Comparison of ENCODE assay signal across 18 cellular contexts in genomic region chr12:74984631-74985030, GRCh38.
"Had no signal": no experiment of that assay in that cellular context is flagged by ENCODE, and none has a peak within 500 bp of the region (broad histone marks: within the 10 kb centered on the region; RNA-seq: fewer than 3 reads in every experiment).

No MANE protein-coding gene starts in this region.

- H3K4me1 ChIP-seq: left ventricle myocardium inferior had no signal

- H3K9me3 ChIP-seq: left ventricle myocardium inferior, psoas muscle had no signal

- H3K27ac ChIP-seq: epithelial cell of prostate, hepatocyte, left ventricle myocardium inferior, psoas muscle, skin epidermis had no signal

- H2AFZ ChIP-seq: hepatocyte had no signal

- H3K4me3 ChIP-seq: hepatocyte, left ventricle myocardium inferior, psoas muscle, skin epidermis had no signal

- H3K36me3 ChIP-seq: left ventricle myocardium inferior had no signal

- DNase-seq: activated CD4-positive, alpha-beta T cell treated with anti-CD3 and anti-CD28 coated beads, Interleukin-2, amount 50 U/mL, for 1 hour; activated CD4-positive, CD25-positive, alpha-beta regulatory T cell treated with anti-CD3 and anti-CD28 coated beads, Interleukin-2, amount 50 U/mL, for 72 hours; activated CD8-positive, alpha-beta memory T cell treated with anti-CD3 and anti-CD28 coated beads, Interleukin-2, amount 50 U/mL, for 4 hours; activated gamma-delta T cell; activated T-cell treated with anti-CD3 and anti-CD28 coated beads, Interleukin-2, amount 50 U/mL, for 4 hours; amniotic stem cell; effector memory CD8-positive, alpha-beta T cell; foreskin fibroblast; left ventricle myocardium inferior; stimulated activated CD4-positive, alpha-beta T cell treated with anti-CD3 and anti-CD28 coated beads, Interleukin-4, amount 100 ng/mL, for 1 hour; T-helper 1 cell; T-helper 9 cell had no signal

- ATAC-seq: activated naive CD4-positive, alpha-beta T cell treated with anti-CD3 and anti-CD28 coated beads, Interleukin-2, amount 50 U/mL, for 72 hours; activated T-cell treated with anti-CD3 and anti-CD28 coated beads, Interleukin-2, amount 50 U/mL, for 4 hours; effector memory CD8-positive, alpha-beta T cell; psoas muscle; right cardiac atrium had no signal

- H3K79me2 ChIP-seq: hepatocyte had no signal

- H3K27me3 ChIP-seq: hepatocyte had no signal
